19 cellular contexts compared by ENCODE assay signal in the genomic region with DNA sequence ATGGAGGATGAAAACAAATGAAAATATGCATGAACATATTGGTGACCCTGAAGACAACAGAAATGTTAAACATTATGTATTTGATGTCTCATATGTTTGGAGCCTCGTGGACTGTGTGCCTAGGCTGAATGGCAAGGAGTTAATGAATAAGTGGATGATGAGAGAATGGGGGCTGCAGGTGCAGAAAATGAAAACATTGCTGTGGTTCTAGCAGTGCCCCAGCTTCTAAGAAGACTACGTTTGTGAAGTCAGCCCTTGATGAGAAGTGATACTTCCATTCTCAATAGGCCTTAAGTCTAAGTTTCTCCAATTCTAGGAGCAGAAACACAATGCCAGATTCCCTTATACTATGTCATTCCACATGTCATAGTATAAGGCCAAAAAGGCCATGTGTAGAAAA.
A peak's percentile ranks its signal among the peaks of the same experiment; 100 is the strongest.
DNase-seq lines count a peak whose midpoint lies in the region; ATAC-seq and TF ChIP-seq lines count a peak whose summit lies in the region.
"Had no signal": no experiment of that assay in that cellular context is flagged by ENCODE, and none has a peak within 500 bp of the region (broad histone marks: within the 10 kb centered on the region; RNA-seq: fewer than 3 reads in every experiment).

No MANE protein-coding gene starts in this region.

- H3K4me1 ChIP-seq in hepatocyte (ENCODE audit: insufficient read depth) = no peaks in the 10 kb centered on the region
- H3K4me1 ChIP-seq: SJSA1 had no signal

- peak overlapping the region; percentile 17 for H3K27ac Mint-ChIP-seq in memory B cell
- H3K27ac Mint-ChIP-seq: CD8-positive, alpha-beta T cell; T-helper 1 cell treated with Interleukin-12 subunit alpha and Interleukin-12 subunit beta and Interleukin-4 antibody, amounts not matched to agents 30 μg/mL and 1 μg/mL, for 36 hours had no signal

- no peaks in the 10 kb centered on the region for H3K9me3 Mint-ChIP-seq in memory B cell
- H3K9me3 Mint-ChIP-seq: CD8-positive, alpha-beta T cell; T-helper 1 cell treated with Interleukin-12 subunit alpha and Interleukin-12 subunit beta and Interleukin-4 antibody, amounts not matched to agents 30 μg/mL and 1 μg/mL, for 36 hours had no signal

- no peak overlapping the region for H2AFZ ChIP-seq in hepatocyte

- H3K4me1 Mint-ChIP-seq in memory B cell = peaks cover 32% of the 10 kb centered on the region

- H3K9me3 ChIP-seq in hepatocyte (ENCODE audit: low read depth) = no peaks in the 10 kb centered on the region
- H3K9me3 ChIP-seq: SJSA1 had no signal

- H3K27ac ChIP-seq in hepatocyte = no peak overlapping the region
- H3K27ac ChIP-seq: BLaER1 treated with 17β-estradiol and CSF1 and Interleukin-3, amounts not matched to agents 10 nM and 100 nM; SJSA1 had no signal

- H3K36me3 ChIP-seq in hepatocyte (replicated peaks; ENCODE audit: insufficient read depth, low read depth) = no peaks in the 10 kb centered on the region
- H3K36me3 ChIP-seq: SJSA1 had no signal

- H3K27me3 Mint-ChIP-seq in memory B cell = no peaks in the 10 kb centered on the region

- no peaks in the 10 kb centered on the region for H3K9me2 ChIP-seq in hepatocyte (replicated peaks; ENCODE audit: insufficient read depth)

- 90% methylated on average over 2 of the region's 2 CpGs for WGBS in hepatocyte (ENCODE audit: low lambda C conversion rate, missing lambda C conversion rate)

- no peak for TF ChIP-seq CTCF in hepatocyte (IDR thresholded peaks at IDR 0.05; ENCODE audit: poor library complexity)

- no peaks in the 10 kb centered on the region for H4K20me1 ChIP-seq in hepatocyte (ENCODE audit: insufficient read depth, poor library complexity, severe bottlenecking)
- H4K20me1 ChIP-seq: BLaER1 treated with 17β-estradiol and CSF1 and Interleukin-3, amounts not matched to agents 10 nM and 100 nM had no signal

- DNase-seq in memory B cell (ENCODE audit: low spot score in 2 of 2) (no peak), hepatocyte (ENCODE audit: low spot score) (no peak), NCI-H2107 treated with DMSO at 0.1 percent for 48 hours (lab: John Stamatoyannopoulos, UW; ENCODE audit: unreplicated experiment) (no peak), NCI-H2029 (lab: John Stamatoyannopoulos, UW) (no peak), NCI-H510A treated with DMSO at 0.1 percent for 48 hours (lab: John Stamatoyannopoulos, UW) (no peak)
- DNase-seq: CD8-positive, alpha-beta T cell; KBM-7; MV-4-11; NCI-H1694 treated with DMSO at 0.1 percent for 48 hours; NCI-H2107; NCI-H226; NCI-H524 treated with DMSO at 0.1 percent for 48 hours had no signal

- H3K4me2 ChIP-seq in hepatocyte = no peak overlapping the region
- H3K4me2 ChIP-seq: BLaER1 treated with 17β-estradiol and CSF1 and Interleukin-3, amounts not matched to agents 10 nM and 100 nM had no signal

- H3K4me3 ChIP-seq in hepatocyte = no peak overlapping the region
- H3K4me3 ChIP-seq: BLaER1 treated with 17β-estradiol and CSF1 and Interleukin-3, amounts not matched to agents 10 nM and 100 nM; SJSA1 had no signal

- no peak overlapping the region for H3K4me3 Mint-ChIP-seq in memory B cell
- H3K4me3 Mint-ChIP-seq: CD8-positive, alpha-beta T cell; T-helper 1 cell treated with Interleukin-12 subunit alpha and Interleukin-12 subunit beta and Interleukin-4 antibody, amounts not matched to agents 30 μg/mL and 1 μg/mL, for 36 hours had no signal

- peaks cover 50% of the 10 kb centered on the region for H3K36me3 Mint-ChIP-seq in memory B cell
- H3K36me3 Mint-ChIP-seq: CD8-positive, alpha-beta T cell had no signal

- ATAC-seq in GM19023 (IDR thresholded peaks at IDR 0.05; ENCODE audit: unreplicated experiment) = peak; percentile 57
- peak; percentile 59 for ATAC-seq in GM21576 (IDR thresholded peaks at IDR 0.05; ENCODE audit: unreplicated experiment)
- peak; percentile 66 for ATAC-seq in HG02870 (IDR thresholded peaks at IDR 0.05; ENCODE audit: unreplicated experiment)
- no peak for ATAC-seq in memory B cell (ENCODE audit: low read depth)
- ATAC-seq: CD8-positive, alpha-beta T cell; HepG2 had no signal

- H3K27me3 ChIP-seq in hepatocyte = no peaks in the 10 kb centered on the region
- H3K27me3 ChIP-seq: BLaER1 treated with 17β-estradiol and CSF1 and Interleukin-3, amounts not matched to agents 10 nM and 100 nM; SJSA1 had no signal

- H3K79me2 ChIP-seq in hepatocyte = no peaks in the 10 kb centered on the region
